ENCODE assay signal across 24 cellular contexts in genomic region chr5:150045512-150045911, GRCh38. TPM values are rescaled to one million over a fixed set of nuclear protein-coding genes. Genes with fewer than 3 reads are reported as not detected.
DNase-seq lines count a peak whose midpoint lies in the region; ATAC-seq, FAIRE-seq and TF ChIP-seq lines count a peak whose summit lies in the region.
"Had no signal": no experiment of that assay in that cellular context is flagged by ENCODE, and none has a peak within 500 bp of the region (broad histone marks: within the 10 kb centered on the region; RNA-seq: fewer than 3 reads in every experiment).

No MANE protein-coding gene starts in this region.

- POLR2A ChIA-PET in activated CD4-positive, alpha-beta memory T cell treated with anti-CD3 and anti-CD28 coated beads, Interleukin-2, amount 10 ng/mL, durations not matched to agents 7 days and 5 days (lab: Charles Lee) = interaction anchor here (1.7 kb wide), 1 partner anchor 10 kb away, joined by 4 read pairs; no protein-coding TSS in a partner anchor
- POLR2A ChIA-PET in activated CD4-positive, alpha-beta memory T cell treated with anti-CD3 and anti-CD28 coated beads for 36 hours (lab: Charles Lee) = no interaction called here

- no peak overlapping the region for H2BK120ac ChIP-seq in mesenchymal stem cell (ENCODE audit: low read depth, low read length)

- H3K4me2 ChIP-seq in GM23338 (no peak overlapping the region), mesenchymal stem cell (ENCODE audit: low read length, poor library complexity, severe bottlenecking) (no peak overlapping the region)

- no peak overlapping the region for H2AK5ac ChIP-seq in mesenchymal stem cell (ENCODE audit: low read length, severe bottlenecking)

- 94% methylated on average over 7 of the region's 7 CpGs for WGBS in mesenchymal stem cell

- H3K4me3 Mint-ChIP-seq in activated CD4-positive, alpha-beta memory T cell treated with anti-CD3 and anti-CD28 coated beads, Interleukin-2, amount 10 ng/mL, durations not matched to agents 7 days and 5 days = no peak overlapping the region
- H3K4me3 Mint-ChIP-seq in activated CD4-positive, alpha-beta memory T cell treated with anti-CD3 and anti-CD28 coated beads for 36 hours = no peak overlapping the region
- H3K4me3 Mint-ChIP-seq in GM23338 (no peak overlapping the region), natural killer cell (peak overlapping the region; percentile 63)
- H3K4me3 Mint-ChIP-seq: mesothelial cell of epicardium; stimulated activated naive B cell treated with anti-CD40 and anti-IgM and Interleukin-4, amounts not matched to agents 10 μg/mL and 1 μg/mL and 100 μg/mL, for 72 hours; T-helper 17 cell had no signal

- CTCF ChIA-PET in activated CD4-positive, alpha-beta memory T cell treated with anti-CD3 and anti-CD28 coated beads, Interleukin-2, amount 10 ng/mL, durations not matched to agents 7 days and 5 days (lab: Charles Lee) = interaction anchor here (1.8 kb wide), 1 partner anchor 11 kb away, joined by 4 read pairs; no protein-coding TSS in a partner anchor
- CTCF ChIA-PET in activated CD4-positive, alpha-beta memory T cell treated with anti-CD3 and anti-CD28 coated beads for 36 hours (lab: Charles Lee) = interaction anchor here (0.9 to 1.7 kb wide), 4 partner anchors 15 to 77 kb away, joined by 3 to 6 read pairs (median 4); partner anchors contain the start of gene CSF1R

- H3K36me3 Mint-ChIP-seq in activated CD4-positive, alpha-beta memory T cell treated with anti-CD3 and anti-CD28 coated beads, Interleukin-2, amount 10 ng/mL, durations not matched to agents 7 days and 5 days (ENCODE audit: low read depth) = peaks cover 81% of the 10 kb centered on the region
- H3K36me3 Mint-ChIP-seq in activated CD4-positive, alpha-beta memory T cell treated with anti-CD3 and anti-CD28 coated beads for 36 hours = peaks cover 56% of the 10 kb centered on the region
- peaks cover 84% of the 10 kb centered on the region for H3K36me3 Mint-ChIP-seq in GM23338 (ENCODE audit: low read depth)
- peaks cover 56% of the 10 kb centered on the region for H3K36me3 Mint-ChIP-seq in natural killer cell

- H3K4me3 ChIP-seq in GM23338 (no peak overlapping the region), WERI-Rb-1 (ENCODE audit: low read depth, low read length) (no peak overlapping the region), mesenchymal stem cell (ENCODE audit: insufficient read depth in 1 of 2, low read depth in 1 of 2, low read length in 2 of 2) (no peak overlapping the region)
- H3K4me3 ChIP-seq: HAP-1, ovary, skin epidermis had no signal

- no peak overlapping the region for H3K27ac ChIP-seq in GM23338 (ENCODE audit: low read depth)
- no peak overlapping the region for H3K27ac ChIP-seq in WERI-Rb-1
- H3K27ac ChIP-seq in mesenchymal stem cell (ENCODE audit: low read length, poor library complexity, severe bottlenecking) = no peak overlapping the region
- H3K27ac ChIP-seq: epithelial cell of prostate, skin epidermis had no signal

- no peaks in the 10 kb centered on the region for H3F3A ChIP-seq in GM23338 (replicated peaks; ENCODE audit: low read depth)

- H3K4me1 ChIP-seq in GM23338 (ENCODE audit: insufficient read depth) = no peaks in the 10 kb centered on the region
- H3K4me1 ChIP-seq in mesenchymal stem cell (ENCODE audit: control insufficient read depth, insufficient read depth, low read depth, low read length) = peaks cover 18% of the 10 kb centered on the region

- H3K27me3 ChIP-seq in GM23338 (ENCODE audit: insufficient read depth) = no peaks in the 10 kb centered on the region
- no peaks in the 10 kb centered on the region for H3K27me3 ChIP-seq in WERI-Rb-1 (ENCODE audit: insufficient read depth, low read depth, severe bottlenecking)
- H3K27me3 ChIP-seq in mesenchymal stem cell (ENCODE audit: control insufficient read depth in 1 of 2, insufficient read depth in 1 of 2, low read length in 2 of 2) = no peaks in the 10 kb centered on the region
- H3K27me3 ChIP-seq: ovary had no signal

- no peaks in the 10 kb centered on the region for H3K9me2 ChIP-seq in GM23338 (ENCODE audit: insufficient read depth)

- H3K9me3 Mint-ChIP-seq in activated CD4-positive, alpha-beta memory T cell treated with anti-CD3 and anti-CD28 coated beads, Interleukin-2, amount 10 ng/mL, durations not matched to agents 7 days and 5 days = no peaks in the 10 kb centered on the region
- H3K9me3 Mint-ChIP-seq in activated CD4-positive, alpha-beta memory T cell treated with anti-CD3 and anti-CD28 coated beads for 36 hours = no peaks in the 10 kb centered on the region
- H3K9me3 Mint-ChIP-seq in GM23338 = no peaks in the 10 kb centered on the region
- H3K9me3 Mint-ChIP-seq in natural killer cell = no peaks in the 10 kb centered on the region
- H3K9me3 Mint-ChIP-seq: mesothelial cell of epicardium; stimulated activated naive B cell treated with anti-CD40 and anti-IgM and Interleukin-4, amounts not matched to agents 10 μg/mL and 1 μg/mL and 100 μg/mL, for 72 hours had no signal

- H4K8ac ChIP-seq in mesenchymal stem cell (ENCODE audit: low read length) = no peak overlapping the region

- TF ChIP-seq CTCF in GM23338 (conservative IDR thresholded peaks at IDR 0.05; ENCODE audit: low read depth in 2 of 2) (peak; percentile 49 to 52), WERI-Rb-1 (IDR thresholded peaks at IDR 0.05; ENCODE audit: low read depth, low read length) (peak; percentile 57), natural killer cell (IDR thresholded peaks at IDR 0.05) (no peak)

- peak; percentile 72 for ATAC-seq in GM23338
- ATAC-seq in natural killer cell = peak; percentile 9 to 30 (median 25)

- intact Hi-C loops in activated CD4-positive, alpha-beta memory T cell treated with anti-CD3 and anti-CD28 coated beads for 36 hours (cut with micrococcal nuclease) = no loop called here
- intact Hi-C loops in natural killer cell (cut with micrococcal nuclease) = no loop called here

- H3K27ac Mint-ChIP-seq in activated CD4-positive, alpha-beta memory T cell treated with anti-CD3 and anti-CD28 coated beads, Interleukin-2, amount 10 ng/mL, durations not matched to agents 7 days and 5 days = no peak overlapping the region
- H3K27ac Mint-ChIP-seq in activated CD4-positive, alpha-beta memory T cell treated with anti-CD3 and anti-CD28 coated beads for 36 hours = no peak overlapping the region
- H3K27ac Mint-ChIP-seq in GM23338 (peak overlapping the region; percentile 75; the same call in 1 of the 2 replicates), natural killer cell (peak overlapping the region; percentile 71 to 82)
- H3K27ac Mint-ChIP-seq: stimulated activated naive B cell treated with anti-CD40 and anti-IgM and Interleukin-4, amounts not matched to agents 10 μg/mL and 1 μg/mL and 100 μg/mL, for 72 hours; T-helper 17 cell had no signal

- H3K18ac ChIP-seq in mesenchymal stem cell (ENCODE audit: low read depth in 1 of 2, low read length in 2 of 2) = no peak overlapping the region

- no peaks in the 10 kb centered on the region for H3K79me2 ChIP-seq in GM23338 (replicated peaks; ENCODE audit: insufficient read depth)

- peaks cover 11% of the 10 kb centered on the region for H4K20me1 ChIP-seq in GM23338 (replicated peaks; ENCODE audit: insufficient read depth)

- FAIRE-seq in urothelium cell line (lab: Jason Lieb, UNC) (no peak), GM19239 (lab: Jason Lieb, UNC) (no peak)
- FAIRE-seq: colon had no signal

- H3K9ac ChIP-seq in mesenchymal stem cell (ENCODE audit: low read length) = no peak overlapping the region

- no peaks in the 10 kb centered on the region for H3K9me3 ChIP-seq in WERI-Rb-1 (ENCODE audit: severe bottlenecking)
- H3K9me3 ChIP-seq in mesenchymal stem cell (ENCODE audit: control insufficient read depth, low read length) = no peaks in the 10 kb centered on the region
- H3K9me3 ChIP-seq: HAP-1, ovary had no signal

- no peak overlapping the region for H3K4ac ChIP-seq in mesenchymal stem cell (ENCODE audit: low read depth in 1 of 2, low read length in 2 of 2)

- H3K27me3 Mint-ChIP-seq in activated CD4-positive, alpha-beta memory T cell treated with anti-CD3 and anti-CD28 coated beads, Interleukin-2, amount 10 ng/mL, durations not matched to agents 7 days and 5 days = no peaks in the 10 kb centered on the region
- no peaks in the 10 kb centered on the region for H3K27me3 Mint-ChIP-seq in activated CD4-positive, alpha-beta memory T cell treated with anti-CD3 and anti-CD28 coated beads for 36 hours
- H3K27me3 Mint-ChIP-seq in GM23338 (ENCODE audit: insufficient read depth, low read depth, poor library complexity) (peaks cover 2% of the 10 kb centered on the region), natural killer cell (ENCODE audit: low read depth in 2 of 2) (peaks cover 48 to 54% of the 10 kb centered on the region in 2 donors)
- H3K27me3 Mint-ChIP-seq: stimulated activated naive B cell treated with anti-CD40 and anti-IgM and Interleukin-4, amounts not matched to agents 10 μg/mL and 1 μg/mL and 100 μg/mL, for 72 hours; T-helper 17 cell had no signal

- no peak overlapping the region for H2BK5ac ChIP-seq in mesenchymal stem cell (ENCODE audit: low read depth, low read length, poor library complexity, severe bottlenecking)

- peaks cover 28% of the 10 kb centered on the region for H3K79me1 ChIP-seq in mesenchymal stem cell (replicated peaks; ENCODE audit: low read length, poor library complexity, severe bottlenecking)

- H2AFZ ChIP-seq in GM23338 (no peak overlapping the region), mesenchymal stem cell (ENCODE audit: low read depth, low read length) (no peak overlapping the region)

- no peak overlapping the region for H3K23ac ChIP-seq in mesenchymal stem cell (ENCODE audit: low read length in 2 of 2)

- no peak overlapping the region for H3K14ac ChIP-seq in mesenchymal stem cell (ENCODE audit: low read length in 2 of 2)

- peaks cover 40% of the 10 kb centered on the region for H3K36me3 ChIP-seq in GM23338 (ENCODE audit: insufficient read depth)
- H3K36me3 ChIP-seq in WERI-Rb-1 = peaks cover 98% of the 10 kb centered on the region
- peaks cover 58 to 98% of the 10 kb centered on the region in 2 experiments for H3K36me3 ChIP-seq in mesenchymal stem cell (ENCODE audit: control insufficient read depth in 1 of 2, insufficient read depth in 2 of 2, low read depth in 1 of 2, low read length in 2 of 2)
- H3K36me3 ChIP-seq: ovary had no signal

- peak; percentile 15 for DNase-seq in activated CD4-positive, alpha-beta memory T cell treated with anti-CD3 and anti-CD28 coated beads, Interleukin-2, amount 10 ng/mL, durations not matched to agents 7 days and 5 days
- DNase-seq in activated CD4-positive, alpha-beta memory T cell treated with anti-CD3 and anti-CD28 coated beads for 36 hours = no peak
- peak; percentile 46 for DNase-seq in GM23338 (ENCODE audit: low spot score)
- peak; percentile 37 for DNase-seq in WERI-Rb-1
- DNase-seq in natural killer cell = no peak
- no peak for DNase-seq in urothelium cell line (ENCODE audit: low spot score)
- DNase-seq in GM19239 (ENCODE audit: insufficient read length, low spot score) = no peak
- DNase-seq in mesenchymal stem cell = no peak
- DNase-seq: activated CD4-positive, alpha-beta T cell treated with anti-CD3 and anti-CD28 coated beads for 48 hours; amygdala; glutamatergic neuron; islet precursor cell; NCI-H1417; ovary; RPMI8226; stimulated activated naive B cell treated with anti-CD40 and anti-IgM and Interleukin-4, amounts not matched to agents 10 μg/mL and 1 μg/mL and 100 μg/mL, for 72 hours; T-helper 17 cell; trophoblast cell had no signal

- no peak overlapping the region for H4K91ac ChIP-seq in mesenchymal stem cell (ENCODE audit: low read length)

- no peak overlapping the region for H2BK12ac ChIP-seq in mesenchymal stem cell (ENCODE audit: low read length in 2 of 2)

- H3K4me1 Mint-ChIP-seq in activated CD4-positive, alpha-beta memory T cell treated with anti-CD3 and anti-CD28 coated beads, Interleukin-2, amount 10 ng/mL, durations not matched to agents 7 days and 5 days = peaks cover 41% of the 10 kb centered on the region
- H3K4me1 Mint-ChIP-seq in activated CD4-positive, alpha-beta memory T cell treated with anti-CD3 and anti-CD28 coated beads for 36 hours (ENCODE audit: low read depth) = peaks cover 6% of the 10 kb centered on the region
- H3K4me1 Mint-ChIP-seq in GM23338 (peaks cover 4% of the 10 kb centered on the region), natural killer cell (peaks cover 75 to 76% of the 10 kb centered on the region in 2 donors)

- H2BK15ac ChIP-seq in mesenchymal stem cell (ENCODE audit: low read depth, poor library complexity, severe bottlenecking) = no peak overlapping the region

RNA-seq across cellular contexts. Expression of gene CSF1R, which starts 40.8 kb away (rescaled TPM):
- under 1 TPM in 1 of 2 experiments, not detected in 1; 0.25 TPM for total RNA-seq in activated CD4-positive, alpha-beta memory T cell treated with anti-CD3 and anti-CD28 coated beads, Interleukin-2, amount 10 ng/mL, durations not matched to agents 7 days and 5 days
- under 1 TPM; 0.41 to 0.78 TPM for total RNA-seq in activated CD4-positive, alpha-beta memory T cell treated with anti-CD3 and anti-CD28 coated beads for 36 hours
- not detected in 2 replicates for total RNA-seq in GM23338 (2014; rRNA removed; shearing (Covaris generic))
- polyA plus RNA-seq in GM23338 (2016; fragmentation: Nextera tagmentation; extraction: Ambion mirVana) = 0.21 TPM in 1 of 2 replicates, not detected in the other
- total RNA-seq in natural killer cell = 10 to 100 TPM in 1 of 3 donors, 1 to 10 TPM in 2; 4.9 to 39.0 (median 7.8) TPM
- polyA plus RNA-seq in mesenchymal stem cell (2013, experiment 1 of 2) = 0.06 TPM
- polyA plus RNA-seq in mesenchymal stem cell (2013, experiment 2 of 2) = 0.12 TPM
- total RNA-seq: NCI-H460 had no signal

RNA-seq across cellular contexts. Expression of gene HMGXB3, which starts 45.0 kb away (rescaled TPM):
- total RNA-seq in activated CD4-positive, alpha-beta memory T cell treated with anti-CD3 and anti-CD28 coated beads, Interleukin-2, amount 10 ng/mL, durations not matched to agents 7 days and 5 days = 10 to 100 TPM; 41.6 to 44.1 TPM
- total RNA-seq in activated CD4-positive, alpha-beta memory T cell treated with anti-CD3 and anti-CD28 coated beads for 36 hours = 10 to 100 TPM; 29.4 to 31.3 TPM
- total RNA-seq in GM23338 (2014; rRNA removed; shearing (Covaris generic)) = 27.0 and 37.9 TPM in 2 replicates
- polyA plus RNA-seq in GM23338 (2016; fragmentation: Nextera tagmentation; extraction: Ambion mirVana) = 9.4 and 10.6 TPM in 2 replicates
- total RNA-seq in natural killer cell = 10 to 100 TPM; 39.0 to 46.5 (median 45.8) TPM
- polyA plus RNA-seq in mesenchymal stem cell (2013, experiment 1 of 2) = 21.5 TPM
- polyA plus RNA-seq in mesenchymal stem cell (2013, experiment 2 of 2) = 20.1 TPM

RNA-seq across cellular contexts. Expression of gene TIGD6, which starts 45.1 kb away (rescaled TPM):
- total RNA-seq in activated CD4-positive, alpha-beta memory T cell treated with anti-CD3 and anti-CD28 coated beads, Interleukin-2, amount 10 ng/mL, durations not matched to agents 7 days and 5 days = 1 to 10 TPM; 2.0 to 2.3 TPM
- total RNA-seq in activated CD4-positive, alpha-beta memory T cell treated with anti-CD3 and anti-CD28 coated beads for 36 hours = 1 to 10 TPM; 2.5 to 2.6 TPM
- total RNA-seq in GM23338 (2014; rRNA removed; shearing (Covaris generic)) = 1.7 and 2.1 TPM in 2 replicates
- polyA plus RNA-seq in GM23338 (2016; fragmentation: Nextera tagmentation; extraction: Ambion mirVana) = 1.4 and 2.1 TPM in 2 replicates
- 1 to 10 TPM; 1.8 to 3.9 (median 2.5) TPM for total RNA-seq in natural killer cell
- polyA plus RNA-seq in mesenchymal stem cell (2013, experiment 1 of 2) = 6.8 TPM
- 7.4 TPM for polyA plus RNA-seq in mesenchymal stem cell (2013, experiment 2 of 2)

Comparison
In these comparisons a context has a peak if more than half of its experiments do, and no peak if none do; other contexts are left out.
1. DNase-seq: peak in activated CD4-positive, alpha-beta memory T cell treated with anti-CD3 and anti-CD28 coated beads, Interleukin-2, amount 10 ng/mL, durations not matched to agents 7 days and 5 days (single experiment), GM23338 (single experiment) and WERI-Rb-1 (single experiment); none in activated CD4-positive, alpha-beta memory T cell treated with anti-CD3 and anti-CD28 coated beads for 36 hours (single experiment), natural killer cell (single experiment), urothelium cell line (single experiment), GM19239 (single experiment) and mesenchymal stem cell (single experiment).
2. H3K27ac Mint-ChIP-seq: peak in GM23338 (single experiment) and natural killer cell (2 of 2); none in activated CD4-positive, alpha-beta memory T cell treated with anti-CD3 and anti-CD28 coated beads, Interleukin-2, amount 10 ng/mL, durations not matched to agents 7 days and 5 days (single experiment) and activated CD4-positive, alpha-beta memory T cell treated with anti-CD3 and anti-CD28 coated beads for 36 hours (single experiment).